ENCODE assay signal across 21 cellular contexts in the genomic region with DNA sequence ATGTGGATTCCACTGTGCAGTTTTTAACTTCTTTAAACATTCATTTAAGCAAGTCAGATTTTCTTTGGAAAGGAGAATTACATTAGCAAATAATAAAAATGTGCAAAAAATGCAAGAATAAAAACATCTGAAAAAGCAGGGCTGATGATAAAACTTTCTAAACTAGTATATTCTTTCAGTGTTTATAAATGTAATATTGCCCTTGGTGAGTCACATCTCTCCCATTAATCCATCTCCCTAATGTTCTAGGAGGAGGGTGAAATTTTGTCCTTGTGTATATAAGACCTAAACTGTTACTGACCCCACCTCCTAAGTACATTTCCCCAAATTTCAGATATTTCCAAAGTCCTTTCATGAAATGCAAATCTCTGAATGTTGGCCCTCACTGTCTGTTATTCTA. TPM values are rescaled to one million over a fixed set of nuclear protein-coding genes. Genes with fewer than 3 reads are reported as not detected.
DNase-seq lines count a peak whose midpoint lies in the region; ATAC-seq, FAIRE-seq and TF ChIP-seq lines count a peak whose summit lies in the region.
"Had no signal": no experiment of that assay in that cellular context is flagged by ENCODE, and none has a peak within 500 bp of the region (broad histone marks: within the 10 kb centered on the region; RNA-seq: fewer than 3 reads in every experiment).

No MANE protein-coding gene starts in this region.

- H3K9me3 ChIP-seq in astrocyte (ENCODE audit: insufficient read depth, low read depth, low read length): no peaks in the 10 kb centered on the region
- H3K9me3 ChIP-seq in mesenchymal stem cell (ENCODE audit: control insufficient read depth, low read length): no peaks in the 10 kb centered on the region
- H3K9me3 ChIP-seq in upper lobe of right lung: no peaks in the 10 kb centered on the region
- H3K9me3 ChIP-seq: BE2C, Caco-2 had no signal

- H3K27me3 ChIP-seq in astrocyte (ENCODE audit: insufficient read depth, low read length) (no peaks in the 10 kb centered on the region), mesenchymal stem cell (ENCODE audit: control insufficient read depth in 1 of 2, insufficient read depth in 1 of 2, low read length in 2 of 2) (no peaks in the 10 kb centered on the region), upper lobe of right lung (no peaks in the 10 kb centered on the region)
- H3K27me3 ChIP-seq: BE2C had no signal

- peaks cover 4% of the 10 kb centered on the region for H3K4me1 Mint-ChIP-seq in astrocyte (ENCODE audit: low read depth, unreplicated experiment)

- no peaks in the 10 kb centered on the region for H3K27me3 Mint-ChIP-seq in astrocyte (ENCODE audit: low read depth, unreplicated experiment)
- H3K27me3 Mint-ChIP-seq: CD4-positive, alpha-beta T cell had no signal

- ATAC-seq in HG02610 (IDR thresholded peaks at IDR 0.05; ENCODE audit: unreplicated experiment): no peak
- no peak for ATAC-seq in upper lobe of right lung
- ATAC-seq: HCT116, HepG2 had no signal

- no peak overlapping the region for H3K4me3 Mint-ChIP-seq in astrocyte (ENCODE audit: unreplicated experiment)
- H3K4me3 Mint-ChIP-seq: CD4-positive, alpha-beta T cell had no signal

- H3K27ac ChIP-seq in astrocyte (ENCODE audit: low read depth, low read length): no peak overlapping the region
- no peak overlapping the region for H3K27ac ChIP-seq in mesenchymal stem cell (ENCODE audit: low read length, poor library complexity, severe bottlenecking)
- H3K27ac ChIP-seq in upper lobe of right lung: no peak overlapping the region
- H3K27ac ChIP-seq: C4-2B had no signal

- H2BK15ac ChIP-seq in mesenchymal stem cell (ENCODE audit: low read depth, poor library complexity, severe bottlenecking): no peak overlapping the region

- no peak overlapping the region for H4K91ac ChIP-seq in mesenchymal stem cell (ENCODE audit: low read length)

- no peak overlapping the region for H2AK5ac ChIP-seq in mesenchymal stem cell (ENCODE audit: low read length, severe bottlenecking)

- no peak overlapping the region for H3K23ac ChIP-seq in mesenchymal stem cell (ENCODE audit: low read length in 2 of 2)

- DNase-seq in astrocyte (ENCODE audit: low read depth) (peak; percentile 20), fibroblast of peridontal ligament (ENCODE audit: extremely low read depth) (peak; percentile 34), mesenchymal stem cell (peak; percentile 5), kidney glomerular epithelial cell (lab: John Stamatoyannopoulos, UW) (no peak), upper lobe of right lung (no peak)
- DNase-seq: ACHN; BE2C; Caco-2; CD4-positive, alpha-beta T cell; DMS79; GDM1; GOT3; H7 had no signal

- no peak overlapping the region for H3K4ac ChIP-seq in mesenchymal stem cell (ENCODE audit: low read depth in 1 of 2, low read length in 2 of 2)

- FAIRE-seq in astrocyte (lab: Jason Lieb, UNC): no peak
- FAIRE-seq: A204.1, D721Med, GM12892, GM18507, HepG2 had no signal

- no peak overlapping the region for H3K14ac ChIP-seq in mesenchymal stem cell (ENCODE audit: low read length in 2 of 2)

- no peak for TF ChIP-seq CTCF in astrocyte (IDR thresholded peaks at IDR 0.05; ENCODE audit: insufficient read depth, low read depth, low read length)
- TF ChIP-seq CTCF in upper lobe of right lung (IDR thresholded peaks at IDR 0.05): no peak

- H3K4me3 ChIP-seq in astrocyte (ENCODE audit: insufficient read depth, low read depth, low read length) (no peak overlapping the region), mesenchymal stem cell (ENCODE audit: insufficient read depth in 1 of 2, low read depth in 1 of 2, low read length in 2 of 2) (no peak overlapping the region), upper lobe of right lung (no peak overlapping the region)

- H3K4me2 ChIP-seq in astrocyte (ENCODE audit: low read length) (no peak overlapping the region), mesenchymal stem cell (ENCODE audit: low read length, poor library complexity, severe bottlenecking) (no peak overlapping the region)

- no peak overlapping the region for H2BK12ac ChIP-seq in mesenchymal stem cell (ENCODE audit: low read length in 2 of 2)

- no peak overlapping the region for H3K18ac ChIP-seq in mesenchymal stem cell (ENCODE audit: low read depth in 1 of 2, low read length in 2 of 2)

- no peak overlapping the region for H2BK120ac ChIP-seq in mesenchymal stem cell (ENCODE audit: low read depth, low read length)

- no peaks in the 10 kb centered on the region for H3K79me1 ChIP-seq in mesenchymal stem cell (replicated peaks; ENCODE audit: low read length, poor library complexity, severe bottlenecking)

- no peak overlapping the region for H4K8ac ChIP-seq in mesenchymal stem cell (ENCODE audit: low read length)

- no peak overlapping the region for H3K27ac Mint-ChIP-seq in astrocyte (ENCODE audit: unreplicated experiment)
- H3K27ac Mint-ChIP-seq: CD4-positive, alpha-beta T cell had no signal

- H3K36me3 Mint-ChIP-seq in astrocyte (ENCODE audit: low read depth, unreplicated experiment): peaks cover 6% of the 10 kb centered on the region

- peaks cover 3% of the 10 kb centered on the region for H3K9me3 Mint-ChIP-seq in astrocyte (ENCODE audit: unreplicated experiment)
- H3K9me3 Mint-ChIP-seq: CD4-positive, alpha-beta T cell had no signal

- H3K4me1 ChIP-seq in astrocyte (ENCODE audit: insufficient read depth, low read length) (no peaks in the 10 kb centered on the region), mesenchymal stem cell (ENCODE audit: control insufficient read depth, insufficient read depth, low read depth, low read length) (peaks cover 5% of the 10 kb centered on the region), upper lobe of right lung (no peaks in the 10 kb centered on the region)
- H3K4me1 ChIP-seq: Caco-2 had no signal

- H2AFZ ChIP-seq in astrocyte (ENCODE audit: low read depth, low read length) (no peak overlapping the region), mesenchymal stem cell (ENCODE audit: low read depth, low read length) (no peak overlapping the region)

- H3K79me2 ChIP-seq in astrocyte (ENCODE audit: insufficient read depth, low read length): no peaks in the 10 kb centered on the region

- intact Hi-C loops in upper lobe of right lung (cut with DNase I): no loop called here

- no peaks in the 10 kb centered on the region for H4K20me1 ChIP-seq in astrocyte (ENCODE audit: insufficient read depth, low read length)

- no peak overlapping the region for H2BK5ac ChIP-seq in mesenchymal stem cell (ENCODE audit: low read depth, low read length, poor library complexity, severe bottlenecking)

- H3K36me3 ChIP-seq in astrocyte (ENCODE audit: insufficient read depth, low read length) (no peaks in the 10 kb centered on the region), mesenchymal stem cell (ENCODE audit: control insufficient read depth in 1 of 2, insufficient read depth in 2 of 2, low read depth in 1 of 2, low read length in 2 of 2) (peaks cover 0 to 12% of the 10 kb centered on the region in 2 experiments), upper lobe of right lung (peaks cover 9% of the 10 kb centered on the region)

- H3K9ac ChIP-seq in astrocyte (ENCODE audit: low read length) (no peak overlapping the region), mesenchymal stem cell (ENCODE audit: low read length) (no peak overlapping the region)

RNA-seq across cellular contexts. Expression of a gene that starts 28.5 kb away (rescaled TPM):
- total RNA-seq in astrocyte (49.0 and 50.2 TPM in 2 replicates), upper lobe of right lung (49.9 TPM)
- polyA plus RNA-seq in mesenchymal stem cell (2013, experiment 1 of 2): 38.5 TPM
- 42.5 TPM for polyA plus RNA-seq in mesenchymal stem cell (2013, experiment 2 of 2)

Comparison
In these comparisons a context has a peak if more than half of its experiments do, and no peak if none do; other contexts are left out.
1. DNase-seq: peak in astrocyte (single experiment), fibroblast of peridontal ligament (single experiment) and mesenchymal stem cell (single experiment); none in kidney glomerular epithelial cell (single experiment) and upper lobe of right lung (single experiment).